2 cellular contexts compared by ENCODE assay signal in genomic region chr19:33498391-33499000, GRCh38.
TF ChIP-seq lines count a peak whose summit lies in the region.

No MANE protein-coding gene starts in this region.

TF ChIP-seq in liver, 16 proteins besides CTCF, POLR2A, EP300 and RAD21:
- TF ChIP-seq EGR1 (IDR thresholded peaks at IDR 0.05; ENCODE audit: low read depth in 2 of 2), result no peak
- TF ChIP-seq, protein P1, sequence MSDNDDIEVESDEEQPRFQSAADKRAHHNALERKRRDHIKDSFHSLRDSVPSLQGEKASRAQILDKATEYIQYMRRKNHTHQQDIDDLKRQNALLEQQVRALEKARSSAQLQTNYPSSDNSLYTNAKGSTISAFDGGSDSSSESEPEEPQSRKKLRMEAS (IDR thresholded peaks at IDR 0.05), result no peak
- no peak for TF ChIP-seq HNF4A (conservative IDR thresholded peaks at IDR 0.05)
- no peak for TF ChIP-seq GABPA (IDR thresholded peaks at IDR 0.05 in 1 of 2, conservative IDR thresholded peaks at IDR 0.05 in 1 of 2)
- TF ChIP-seq, protein P2, sequence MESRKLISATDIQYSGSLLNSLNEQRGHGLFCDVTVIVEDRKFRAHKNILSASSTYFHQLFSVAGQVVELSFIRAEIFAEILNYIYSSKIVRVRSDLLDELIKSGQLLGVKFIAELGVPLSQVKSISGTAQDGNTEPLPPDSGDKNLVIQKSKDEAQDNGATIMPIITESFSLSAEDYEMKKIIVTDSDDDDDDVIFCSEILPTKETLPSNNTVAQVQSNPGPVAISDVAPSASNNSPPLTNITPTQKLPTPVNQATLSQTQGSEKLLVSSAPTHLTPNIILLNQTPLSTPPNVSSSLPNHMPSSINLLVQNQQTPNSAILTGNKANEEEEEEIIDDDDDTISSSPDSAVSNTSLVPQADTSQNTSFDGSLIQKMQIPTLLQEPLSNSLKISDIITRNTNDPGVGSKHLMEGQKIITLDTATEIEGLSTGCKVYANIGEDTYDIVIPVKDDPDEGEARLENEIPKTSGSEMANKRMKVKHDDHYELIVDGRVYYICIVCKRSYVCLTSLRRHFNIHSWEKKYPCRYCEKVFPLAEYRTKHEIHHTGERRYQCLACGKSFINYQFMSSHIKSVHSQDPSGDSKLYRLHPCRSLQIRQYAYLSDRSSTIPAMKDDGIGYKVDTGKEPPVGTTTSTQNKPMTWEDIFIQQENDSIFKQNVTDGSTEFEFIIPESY (IDR thresholded peaks at IDR 0.05), result no peak
- no peak for TF ChIP-seq FOXA2 (IDR thresholded peaks at IDR 0.05)
- no peak for TF ChIP-seq YY1 (IDR thresholded peaks at IDR 0.05)
- TF ChIP-seq, protein P3, sequence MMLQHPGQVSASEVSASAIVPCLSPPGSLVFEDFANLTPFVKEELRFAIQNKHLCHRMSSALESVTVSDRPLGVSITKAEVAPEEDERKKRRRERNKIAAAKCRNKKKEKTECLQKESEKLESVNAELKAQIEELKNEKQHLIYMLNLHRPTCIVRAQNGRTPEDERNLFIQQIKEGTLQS (IDR thresholded peaks at IDR 0.05), result no peak
- no peak for TF ChIP-seq JUND (IDR thresholded peaks at IDR 0.05)

TF ChIP-seq in HepG2, 621 proteins besides CTCF, POLR2A, EP300 and RAD21:
- TF ChIP-seq, protein P4, sequence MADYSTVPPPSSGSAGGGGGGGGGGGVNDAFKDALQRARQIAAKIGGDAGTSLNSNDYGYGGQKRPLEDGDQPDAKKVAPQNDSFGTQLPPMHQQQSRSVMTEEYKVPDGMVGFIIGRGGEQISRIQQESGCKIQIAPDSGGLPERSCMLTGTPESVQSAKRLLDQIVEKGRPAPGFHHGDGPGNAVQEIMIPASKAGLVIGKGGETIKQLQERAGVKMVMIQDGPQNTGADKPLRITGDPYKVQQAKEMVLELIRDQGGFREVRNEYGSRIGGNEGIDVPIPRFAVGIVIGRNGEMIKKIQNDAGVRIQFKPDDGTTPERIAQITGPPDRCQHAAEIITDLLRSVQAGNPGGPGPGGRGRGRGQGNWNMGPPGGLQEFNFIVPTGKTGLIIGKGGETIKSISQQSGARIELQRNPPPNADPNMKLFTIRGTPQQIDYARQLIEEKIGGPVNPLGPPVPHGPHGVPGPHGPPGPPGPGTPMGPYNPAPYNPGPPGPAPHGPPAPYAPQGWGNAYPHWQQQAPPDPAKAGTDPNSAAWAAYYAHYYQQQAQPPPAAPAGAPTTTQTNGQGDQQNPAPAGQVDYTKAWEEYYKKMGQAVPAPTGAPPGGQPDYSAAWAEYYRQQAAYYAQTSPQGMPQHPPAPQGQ (CRISPR knock-in tag; IDR thresholded peaks at IDR 0.05; ENCODE audit: borderline replicate concordance), result no peak
- TF ChIP-seq ARID4A (CRISPR knock-in tag; IDR thresholded peaks at IDR 0.05; ENCODE audit: borderline replicate concordance) (no peak), ATRX (CRISPR knock-in tag; IDR thresholded peaks at IDR 0.05; ENCODE audit: borderline replicate concordance) (no peak), ZFX (CRISPR knock-in tag; IDR thresholded peaks at IDR 0.05; ENCODE audit: low read depth) (no peak), NR2F2 (IDR thresholded peaks at IDR 0.05; ENCODE audit: borderline replicate concordance, low read depth) (no peak), ZFYVE20 (CRISPR knock-in tag; IDR thresholded peaks at IDR 0.05; ENCODE audit: borderline replicate concordance, low read depth) (no peak), ZNF687 (CRISPR knock-in tag; IDR thresholded peaks at IDR 0.05) (no peak), ZNF850 (CRISPR knock-in tag; conservative IDR thresholded peaks at IDR 0.05) (no peak), HOXA7 (CRISPR knock-in tag; IDR thresholded peaks at IDR 0.05) (no peak), PITX1 (CRISPR knock-in tag; IDR thresholded peaks at IDR 0.05) (no peak), RARG (CRISPR knock-in tag; IDR thresholded peaks at IDR 0.05; ENCODE audit: low read depth) (no peak)
- TF ChIP-seq, protein P5, sequence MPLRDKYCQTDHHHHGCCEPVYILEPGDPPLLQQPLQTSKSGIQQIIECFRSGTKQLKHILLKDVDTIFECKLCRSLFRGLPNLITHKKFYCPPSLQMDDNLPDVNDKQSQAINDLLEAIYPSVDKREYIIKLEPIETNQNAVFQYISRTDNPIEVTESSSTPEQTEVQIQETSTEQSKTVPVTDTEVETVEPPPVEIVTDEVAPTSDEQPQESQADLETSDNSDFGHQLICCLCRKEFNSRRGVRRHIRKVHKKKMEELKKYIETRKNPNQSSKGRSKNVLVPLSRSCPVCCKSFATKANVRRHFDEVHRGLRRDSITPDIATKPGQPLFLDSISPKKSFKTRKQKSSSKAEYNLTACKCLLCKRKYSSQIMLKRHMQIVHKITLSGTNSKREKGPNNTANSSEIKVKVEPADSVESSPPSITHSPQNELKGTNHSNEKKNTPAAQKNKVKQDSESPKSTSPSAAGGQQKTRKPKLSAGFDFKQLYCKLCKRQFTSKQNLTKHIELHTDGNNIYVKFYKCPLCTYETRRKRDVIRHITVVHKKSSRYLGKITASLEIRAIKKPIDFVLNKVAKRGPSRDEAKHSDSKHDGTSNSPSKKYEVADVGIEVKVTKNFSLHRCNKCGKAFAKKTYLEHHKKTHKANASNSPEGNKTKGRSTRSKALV (CRISPR knock-in tag; IDR thresholded peaks at IDR 0.05), result no peak
